Comparison of ENCODE assay signal across 35 cellular contexts in genomic region chr16:57411362-57411976, GRCh38. TPM values are rescaled to one million over a fixed set of nuclear protein-coding genes. Genes with fewer than 3 reads are reported as not detected.
A peak's percentile ranks its signal among the peaks of the same experiment; 100 is the strongest.
DNase-seq lines count a peak whose midpoint lies in the region; ATAC-seq and FAIRE-seq lines count a peak whose summit lies in the region.
"Had no signal": no experiment of that assay in that cellular context is flagged by ENCODE, and none has a peak within 500 bp of the region (broad histone marks: within the 10 kb centered on the region; RNA-seq: fewer than 3 reads in every experiment).

No MANE protein-coding gene starts in this region.

- no peak overlapping the region for H3K27ac Mint-ChIP-seq in activated naive CD8-positive, alpha-beta T cell treated with anti-CD3 and anti-CD28 coated beads, Interleukin-2, amount 50 U/mL, for 24 hours
- H3K27ac Mint-ChIP-seq in activated naive CD8-positive, alpha-beta T cell treated with anti-CD3 and anti-CD28 coated beads for 36 hours = no peak overlapping the region
- H3K27ac Mint-ChIP-seq in dendritic cell treated with granulocyte-macrophage colony-stimulating factor and Interleukin-4, amounts not matched to agents 40 ng/mL and 50 ng/mL, for 4 days = peak overlapping the region; percentile 76
- H3K27ac Mint-ChIP-seq in stimulated activated effector memory CD8-positive, alpha-beta T cell treated with anti-CD3 and anti-CD28 coated beads, Interleukin-12 subunit alpha, Interleukin-12 subunit beta, amount 100 ng/mL, for 72 hours = no peak overlapping the region
- H3K27ac Mint-ChIP-seq: activated CD4-positive, alpha-beta T cell treated with anti-CD3 and anti-CD28 coated beads for 36 hours; activated naive CD8-positive, alpha-beta T cell; activated T-helper 2 cell treated with anti-CD3 and anti-CD28 coated beads, Interferon-gamma antibody, Interleukin-2, Interleukin-4, amounts not matched to agents 10 μg/mL and 5 μg/mL and 100 μg/mL, durations not matched to agents 14 hours and 24 hours and 36 hours; nephron progenitor cell; stimulated activated naive CD8-positive, alpha-beta T cell treated with anti-CD3 and anti-CD28 coated beads, Interleukin-15, amount 100 ng/mL, for 72 hours had no signal

- peak; percentile 7 for ATAC-seq in activated naive CD8-positive, alpha-beta T cell treated with anti-CD3 and anti-CD28 coated beads, Interleukin-2, amount 50 U/mL, for 24 hours
- peak; percentile 33 for ATAC-seq in stimulated activated effector memory CD8-positive, alpha-beta T cell treated with anti-CD3 and anti-CD28 coated beads, Interleukin-12 subunit alpha, Interleukin-12 subunit beta, amount 100 ng/mL, for 72 hours
- no peak for ATAC-seq in HG03039 (IDR thresholded peaks at IDR 0.05; ENCODE audit: unreplicated experiment)
- ATAC-seq: activated CD4-positive, alpha-beta T cell treated with anti-CD3 and anti-CD28 coated beads for 36 hours; left colon; mucosa of descending colon; Right ventricle myocardium inferior; stimulated activated naive CD8-positive, alpha-beta T cell treated with anti-CD3 and anti-CD28 coated beads, Interleukin-15, amount 100 ng/mL, for 72 hours had no signal

- DNase-seq in activated naive CD8-positive, alpha-beta T cell treated with anti-CD3 and anti-CD28 coated beads, Interleukin-2, amount 50 U/mL, for 24 hours = no peak
- no peak for DNase-seq in activated naive CD8-positive, alpha-beta T cell treated with anti-CD3 and anti-CD28 coated beads for 36 hours
- no peak for DNase-seq in GM19239 (ENCODE audit: insufficient read length, low spot score)
- DNase-seq in stimulated activated effector memory CD8-positive, alpha-beta T cell treated with anti-CD3 and anti-CD28 coated beads, Interleukin-12 subunit alpha, Interleukin-12 subunit beta, amount 100 ng/mL, for 72 hours (ENCODE audit: low spot score in 2 of 2) = no peak
- no peak for DNase-seq in pons (ENCODE audit: low spot score)
- no peak for DNase-seq in NCI-H82 (lab: John Stamatoyannopoulos, UW)
- DNase-seq: 8988T; activated CD4-positive, alpha-beta T cell treated with anti-CD3 and anti-CD28 coated beads for 36 hours; activated CD8-positive, alpha-beta memory T cell treated with anti-CD3 and anti-CD28 coated beads for 24 hours; activated T-cell treated with anti-CD3 and anti-CD28 coated beads for 4 hours; effector CD8-positive, alpha-beta T cell; GOT3; hippocampal formation; left colon; mammary epithelial cell; MM.1S; mucosa of descending colon; NCI-H2029; NCI-H510A treated with DMSO at 0.1 percent for 48 hours; nephron progenitor cell; ovary; PC-9; stimulated activated naive CD8-positive, alpha-beta T cell treated with anti-CD3 and anti-CD28 coated beads, Interleukin-15, amount 100 ng/mL, for 72 hours; uterus had no signal

- peak; percentile 47 for FAIRE-seq in GM19239 (lab: Jason Lieb, UNC)
- FAIRE-seq: colon had no signal

- no peak overlapping the region for H3K4me3 Mint-ChIP-seq in activated naive CD8-positive, alpha-beta T cell treated with anti-CD3 and anti-CD28 coated beads, Interleukin-2, amount 50 U/mL, for 24 hours
- no peak overlapping the region for H3K4me3 Mint-ChIP-seq in activated naive CD8-positive, alpha-beta T cell treated with anti-CD3 and anti-CD28 coated beads for 36 hours
- no peak overlapping the region for H3K4me3 Mint-ChIP-seq in dendritic cell treated with granulocyte-macrophage colony-stimulating factor and Interleukin-4, amounts not matched to agents 40 ng/mL and 50 ng/mL, for 4 days
- no peak overlapping the region for H3K4me3 Mint-ChIP-seq in stimulated activated effector memory CD8-positive, alpha-beta T cell treated with anti-CD3 and anti-CD28 coated beads, Interleukin-12 subunit alpha, Interleukin-12 subunit beta, amount 100 ng/mL, for 72 hours
- H3K4me3 Mint-ChIP-seq: activated CD4-positive, alpha-beta T cell treated with anti-CD3 and anti-CD28 coated beads for 36 hours; activated naive CD8-positive, alpha-beta T cell; nephron progenitor cell; stimulated activated naive CD8-positive, alpha-beta T cell treated with anti-CD3 and anti-CD28 coated beads, Interleukin-15, amount 100 ng/mL, for 72 hours had no signal

- intact Hi-C loops in dendritic cell treated with granulocyte-macrophage colony-stimulating factor and Interleukin-4, amounts not matched to agents 40 ng/mL and 50 ng/mL, for 4 days (cut with micrococcal nuclease) = no loop called here

- no peaks in the 10 kb centered on the region for H3K36me3 Mint-ChIP-seq in activated naive CD8-positive, alpha-beta T cell treated with anti-CD3 and anti-CD28 coated beads, Interleukin-2, amount 50 U/mL, for 24 hours (ENCODE audit: low read depth)
- H3K36me3 Mint-ChIP-seq in activated naive CD8-positive, alpha-beta T cell treated with anti-CD3 and anti-CD28 coated beads for 36 hours = no peaks in the 10 kb centered on the region
- peaks cover 8% of the 10 kb centered on the region for H3K36me3 Mint-ChIP-seq in dendritic cell treated with granulocyte-macrophage colony-stimulating factor and Interleukin-4, amounts not matched to agents 40 ng/mL and 50 ng/mL, for 4 days (ENCODE audit: low read depth)
- H3K36me3 Mint-ChIP-seq in stimulated activated effector memory CD8-positive, alpha-beta T cell treated with anti-CD3 and anti-CD28 coated beads, Interleukin-12 subunit alpha, Interleukin-12 subunit beta, amount 100 ng/mL, for 72 hours = peaks cover 5% of the 10 kb centered on the region
- H3K36me3 Mint-ChIP-seq: activated naive CD8-positive, alpha-beta T cell had no signal

- H3K27me3 Mint-ChIP-seq in activated naive CD8-positive, alpha-beta T cell treated with anti-CD3 and anti-CD28 coated beads, Interleukin-2, amount 50 U/mL, for 24 hours = peaks cover 3% of the 10 kb centered on the region
- H3K27me3 Mint-ChIP-seq in activated naive CD8-positive, alpha-beta T cell treated with anti-CD3 and anti-CD28 coated beads for 36 hours = no peaks in the 10 kb centered on the region
- peaks cover 30% of the 10 kb centered on the region for H3K27me3 Mint-ChIP-seq in dendritic cell treated with granulocyte-macrophage colony-stimulating factor and Interleukin-4, amounts not matched to agents 40 ng/mL and 50 ng/mL, for 4 days
- H3K27me3 Mint-ChIP-seq: activated CD4-positive, alpha-beta T cell treated with anti-CD3 and anti-CD28 coated beads for 36 hours; activated naive CD8-positive, alpha-beta T cell; stimulated activated naive CD8-positive, alpha-beta T cell treated with anti-CD3 and anti-CD28 coated beads, Interleukin-15, amount 100 ng/mL, for 72 hours had no signal

- H3K4me1 Mint-ChIP-seq in activated naive CD8-positive, alpha-beta T cell treated with anti-CD3 and anti-CD28 coated beads, Interleukin-2, amount 50 U/mL, for 24 hours = peaks cover 19% of the 10 kb centered on the region
- no peaks in the 10 kb centered on the region for H3K4me1 Mint-ChIP-seq in activated naive CD8-positive, alpha-beta T cell treated with anti-CD3 and anti-CD28 coated beads for 36 hours
- peaks cover 65% of the 10 kb centered on the region for H3K4me1 Mint-ChIP-seq in dendritic cell treated with granulocyte-macrophage colony-stimulating factor and Interleukin-4, amounts not matched to agents 40 ng/mL and 50 ng/mL, for 4 days (ENCODE audit: low read depth)
- H3K4me1 Mint-ChIP-seq in stimulated activated effector memory CD8-positive, alpha-beta T cell treated with anti-CD3 and anti-CD28 coated beads, Interleukin-12 subunit alpha, Interleukin-12 subunit beta, amount 100 ng/mL, for 72 hours = peaks cover 8% of the 10 kb centered on the region
- H3K4me1 Mint-ChIP-seq: activated CD4-positive, alpha-beta T cell treated with anti-CD3 and anti-CD28 coated beads for 36 hours had no signal

- no peaks in the 10 kb centered on the region for H3K9me3 Mint-ChIP-seq in activated naive CD8-positive, alpha-beta T cell treated with anti-CD3 and anti-CD28 coated beads, Interleukin-2, amount 50 U/mL, for 24 hours
- H3K9me3 Mint-ChIP-seq in activated naive CD8-positive, alpha-beta T cell treated with anti-CD3 and anti-CD28 coated beads for 36 hours = no peaks in the 10 kb centered on the region
- no peaks in the 10 kb centered on the region for H3K9me3 Mint-ChIP-seq in dendritic cell treated with granulocyte-macrophage colony-stimulating factor and Interleukin-4, amounts not matched to agents 40 ng/mL and 50 ng/mL, for 4 days
- H3K9me3 Mint-ChIP-seq in stimulated activated effector memory CD8-positive, alpha-beta T cell treated with anti-CD3 and anti-CD28 coated beads, Interleukin-12 subunit alpha, Interleukin-12 subunit beta, amount 100 ng/mL, for 72 hours = no peaks in the 10 kb centered on the region
- H3K9me3 Mint-ChIP-seq: activated T-helper 2 cell treated with anti-CD3 and anti-CD28 coated beads, Interferon-gamma antibody, Interleukin-2, Interleukin-4, amounts not matched to agents 10 μg/mL and 5 μg/mL and 100 μg/mL, durations not matched to agents 14 hours and 24 hours and 36 hours; nephron progenitor cell; stimulated activated naive CD8-positive, alpha-beta T cell treated with anti-CD3 and anti-CD28 coated beads, Interleukin-15, amount 100 ng/mL, for 72 hours had no signal

RNA-seq across cellular contexts. Expression of gene CCL17, which starts 6.9 kb away (rescaled TPM):
- total RNA-seq in activated naive CD8-positive, alpha-beta T cell treated with anti-CD3 and anti-CD28 coated beads for 36 hours = not detected
- total RNA-seq: ascending aorta; epithelial cell of proximal tubule; G401; left colon; mammary epithelial cell; mucosa of descending colon; ovary; PC-9; Right ventricle myocardium inferior; smooth muscle cell; T-helper 2 cell treated with Interferon-gamma antibody and Interleukin-4, amounts not matched to agents 100 ng/mL and 5 ng/mL, for 36 hours; uterus had no signal

RNA-seq across cellular contexts. Expression of gene CIAPIN1, which starts 35.7 kb away (rescaled TPM):
- 10 to 100 TPM; 71.3 to 73.6 TPM for total RNA-seq in activated naive CD8-positive, alpha-beta T cell treated with anti-CD3 and anti-CD28 coated beads for 36 hours

RNA-seq across cellular contexts. Expression of gene COQ9, which starts 35.8 kb away (rescaled TPM):
- total RNA-seq in activated naive CD8-positive, alpha-beta T cell treated with anti-CD3 and anti-CD28 coated beads for 36 hours = 10 to 100 TPM; 46.3 to 49.6 TPM

RNA-seq across cellular contexts. Expression of gene CX3CL1, which starts 39.2 kb away (rescaled TPM):
- under 1 TPM in 1 of 2 experiments, not detected in 1; 0.14 TPM for total RNA-seq in activated naive CD8-positive, alpha-beta T cell treated with anti-CD3 and anti-CD28 coated beads for 36 hours
- total RNA-seq: activated CD4-positive, alpha-beta T cell treated with anti-CD3 and anti-CD28 coated beads for 36 hours; activated T-helper 2 cell treated with anti-CD3 and anti-CD28 coated beads, Interferon-gamma antibody, Interleukin-2, Interleukin-4, amounts not matched to agents 10 μg/mL and 5 μg/mL and 100 μg/mL, durations not matched to agents 14 hours and 24 hours and 36 hours; G401; PC-9; T-helper 2 cell treated with Interferon-gamma antibody and Interleukin-4, amounts not matched to agents 100 ng/mL and 5 ng/mL, for 36 hours had no signal

RNA-seq across cellular contexts. Expression of gene POLR2C, which starts 51.0 kb away (rescaled TPM):
- total RNA-seq in activated naive CD8-positive, alpha-beta T cell treated with anti-CD3 and anti-CD28 coated beads for 36 hours = 10 to 100 TPM; 72.1 to 76.2 TPM
